In the genomic region with DNA sequence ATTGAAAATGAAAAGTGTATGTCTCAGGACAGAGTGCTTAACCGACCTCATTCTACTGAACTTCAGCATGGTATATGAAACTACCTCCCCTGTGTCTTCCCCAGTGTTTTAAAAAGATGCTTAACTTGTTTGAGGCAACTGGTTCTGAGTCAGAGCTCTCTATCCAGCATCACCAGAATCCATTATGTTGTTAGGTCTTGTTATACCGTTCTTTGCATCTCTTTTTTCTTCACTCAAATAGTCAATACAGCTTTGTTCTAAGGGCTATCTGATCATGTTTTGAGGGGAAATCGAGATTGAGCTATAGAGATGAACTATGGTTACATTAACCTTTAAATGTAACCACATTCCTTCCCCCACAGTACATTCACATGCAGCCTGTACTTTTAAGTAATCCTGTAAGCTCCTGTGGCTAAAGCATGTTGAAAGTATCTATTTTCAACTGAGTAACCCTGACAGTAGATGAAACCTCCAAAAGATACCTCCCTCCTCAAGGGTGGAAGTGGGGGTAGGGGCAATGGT, we compare ENCODE assay signal across 9 cellular contexts.
DNase-seq lines count a peak whose midpoint lies in the region; ATAC-seq, FAIRE-seq and TF ChIP-seq lines count a peak whose summit lies in the region.
"Had no signal": no experiment of that assay in that cellular context is flagged by ENCODE, and none has a peak within 500 bp of the region (broad histone marks: within the 10 kb centered on the region; RNA-seq: fewer than 3 reads in every experiment).

No MANE protein-coding gene starts in this region.

- H3K4me3 ChIP-seq in small intestine (ENCODE audit: low read depth in 1 of 2, low read length in 2 of 2) = no peak overlapping the region
- H3K4me3 ChIP-seq: K562 had no signal

- no peak for FAIRE-seq in small intestine (lab: Jason Lieb, UNC)
- FAIRE-seq: K562 had no signal

- H3K27ac ChIP-seq in small intestine (ENCODE audit: low read depth in 1 of 2, low read length in 1 of 2) = no peak overlapping the region

- DNase-seq in GM10266 (ENCODE audit: extremely low spot score) (peak; percentile 11), small intestine (no peak), cortex of kidney (lab: John Stamatoyannopoulos, UW) (no peak), D341Med (ENCODE audit: low spot score) (no peak), HT-29 (ENCODE audit: low spot score) (no peak)
- no peak for DNase-seq in activated naive CD4-positive, alpha-beta T cell treated with anti-CD3 and anti-CD28 coated beads, Interleukin-2, amount 50 U/mL, for 72 hours (ENCODE audit: low spot score in 2 of 2)

- peak overlapping the region; percentile 44 to 72 for H3K27ac Mint-ChIP-seq in activated naive CD4-positive, alpha-beta T cell treated with anti-CD3 and anti-CD28 coated beads, Interleukin-2, amount 50 U/mL, for 72 hours

- no peaks in the 10 kb centered on the region for H3K27me3 ChIP-seq in small intestine (ENCODE audit: control insufficient read depth in 2 of 2, insufficient read depth in 2 of 2, low read length in 2 of 2)

- 60 to 68% (median 62%) methylated on average over 3 of the region's 3 CpGs for WGBS in small intestine, 3 donors

- H3K36me3 Mint-ChIP-seq in activated naive CD4-positive, alpha-beta T cell treated with anti-CD3 and anti-CD28 coated beads, Interleukin-2, amount 50 U/mL, for 72 hours = no peaks in the 10 kb centered on the region

- ATAC-seq in GM19455 (IDR thresholded peaks at IDR 0.05; ENCODE audit: unreplicated experiment) = peak; percentile 50
- peak; percentile 44 for ATAC-seq in HG03097 (IDR thresholded peaks at IDR 0.05; ENCODE audit: low FRiP score, unreplicated experiment)
- peak; percentile 75 to 83 for ATAC-seq in activated naive CD4-positive, alpha-beta T cell treated with anti-CD3 and anti-CD28 coated beads, Interleukin-2, amount 50 U/mL, for 72 hours
- ATAC-seq: K562 had no signal

- no peaks in the 10 kb centered on the region for H3K36me3 ChIP-seq in small intestine (ENCODE audit: control insufficient read depth in 2 of 2, insufficient read depth in 2 of 2, low read length in 2 of 2)

- H3K9me3 Mint-ChIP-seq in activated naive CD4-positive, alpha-beta T cell treated with anti-CD3 and anti-CD28 coated beads, Interleukin-2, amount 50 U/mL, for 72 hours = no peaks in the 10 kb centered on the region

- no peaks in the 10 kb centered on the region for H3K9me3 ChIP-seq in small intestine (ENCODE audit: control insufficient read depth, low read depth)

- H3K4me1 ChIP-seq in small intestine (ENCODE audit: control insufficient read depth in 2 of 2, insufficient read depth in 1 of 2, low read depth in 1 of 2, low read length in 1 of 2) = no peaks in the 10 kb centered on the region

- no peak for TF ChIP-seq CTCF in GM10266 (IDR thresholded peaks at IDR 0.05; ENCODE audit: control insufficient read depth, insufficient read depth, low read depth, missing control alignments)
